ENCODE assay signal across 15 cellular contexts in the genomic region with DNA sequence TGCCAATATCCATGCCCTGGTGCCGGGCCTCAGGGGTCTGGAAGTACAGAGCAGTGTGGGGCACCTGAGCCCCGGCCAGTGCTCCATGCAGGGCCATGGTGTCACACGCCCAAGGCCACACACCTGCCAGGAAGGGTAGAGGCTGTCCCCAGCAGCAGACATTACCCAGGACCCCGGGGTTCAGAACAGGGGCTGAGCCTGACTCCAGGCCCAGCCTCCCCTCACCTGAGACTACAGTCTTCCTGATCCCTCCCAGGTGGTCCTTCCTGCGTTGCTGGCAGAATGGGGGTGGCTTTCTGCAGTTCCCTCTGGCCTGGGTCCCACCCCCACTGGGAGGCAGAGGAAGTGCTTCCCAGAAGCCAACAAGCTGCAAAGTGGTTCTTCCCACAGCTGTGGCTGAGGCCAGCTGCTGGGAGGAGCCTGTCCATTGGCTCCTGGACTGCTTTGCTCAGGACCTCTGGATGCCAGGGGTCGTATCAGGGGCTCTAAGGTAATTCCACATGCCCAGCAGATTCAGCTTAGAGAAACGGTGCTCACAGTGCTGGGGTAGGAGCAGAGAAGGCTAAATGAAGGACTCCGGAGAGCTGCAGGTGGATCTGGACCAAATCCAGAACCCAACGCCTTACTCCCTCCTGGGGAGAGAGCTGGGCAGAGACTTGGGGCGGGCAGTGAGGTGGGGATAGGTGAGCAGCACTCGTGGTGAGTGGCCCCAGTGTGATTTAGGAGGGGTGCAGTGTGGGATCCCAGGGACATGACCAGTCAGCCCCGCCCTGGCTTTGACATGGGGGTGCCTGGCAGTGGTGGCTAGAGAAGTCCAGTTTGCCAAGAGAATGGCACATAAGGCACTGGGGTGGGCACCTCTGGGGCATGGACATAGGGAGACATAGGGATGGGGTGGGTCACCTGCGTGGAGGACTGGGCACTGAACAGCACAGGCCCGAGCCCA. TPM values are rescaled to one million over a fixed set of nuclear protein-coding genes. Genes with fewer than 3 reads are reported as not detected.
A peak's percentile ranks its signal among the peaks of the same experiment; 100 is the strongest.
DNase-seq lines count a peak whose midpoint lies in the region; ATAC-seq and TF ChIP-seq lines count a peak whose summit lies in the region.
"Had no signal": no experiment of that assay in that cellular context is flagged by ENCODE, and none has a peak within 500 bp of the region (broad histone marks: within the 10 kb centered on the region; RNA-seq: fewer than 3 reads in every experiment).

No MANE protein-coding gene starts in this region.

- H3K27me3 Mint-ChIP-seq in endothelial cell (ENCODE audit: unreplicated experiment) (peaks cover 27% of the 10 kb centered on the region), osteocyte (ENCODE audit: unreplicated experiment) (no peaks in the 10 kb centered on the region)
- H3K27me3 Mint-ChIP-seq: progenitor cell of endocrine pancreas had no signal

- no peak overlapping the region for H3K18ac ChIP-seq in IMR-90 (ENCODE audit: low read depth, low read length)

- TF ChIP-seq CTCF in IMR-90 (conservative IDR thresholded peaks at IDR 0.05; ENCODE audit: low read depth, low read length): no peak
- TF ChIP-seq CTCF in endothelial cell (IDR thresholded peaks at IDR 0.05; ENCODE audit: unreplicated experiment): no peak
- TF ChIP-seq CTCF in osteocyte (IDR thresholded peaks at IDR 0.05): no peak

- peak overlapping the region; percentile 33 for H2AK9ac ChIP-seq in IMR-90 (replicated peaks; ENCODE audit: low read depth, low read length, poor library complexity)

- no peaks in the 10 kb centered on the region; the same call in none of the 2 replicates for H4K20me1 ChIP-seq in IMR-90 (ENCODE audit: insufficient read depth, low read length)

- peaks cover 0 to 5% of the 10 kb centered on the region in 2 experiments; a peak in 3 of 4 replicates for H3K79me1 ChIP-seq in IMR-90 (ENCODE audit: low read depth in 1 of 2, low read length in 2 of 2)

- no peak overlapping the region for H3K9ac ChIP-seq in IMR-90 (ENCODE audit: low read depth, low read length)

- no TSS peak for BruUV-seq in IMR-90 (replicated peaks; lab: Mats Ljungman, UMichigan)

- no peak overlapping the region for H2BK20ac ChIP-seq in IMR-90 (ENCODE audit: low read depth, low read length)

- no peak for TF ChIP-seq RAD21 in IMR-90 (IDR thresholded peaks at IDR 0.05; ENCODE audit: low read length)

- peaks cover 4% of the 10 kb centered on the region; the same call in 1 of the 2 replicates for H3K9me1 ChIP-seq in IMR-90 (ENCODE audit: insufficient read depth, low read length)

- H3K4me2 ChIP-seq in IMR-90 (ENCODE audit: low read depth, low read length): no peak overlapping the region

- H3K23ac ChIP-seq in IMR-90 (ENCODE audit: low read depth, low read length): no peak overlapping the region

- H4K5ac ChIP-seq in IMR-90 (ENCODE audit: low read depth, low read length): no peak overlapping the region

- CTCF ChIA-PET in IMR-90 (lab: Yijun Ruan, JAX): interaction anchor here (1.4 kb wide), 1 partner anchor 9 kb away, joined by 3 read pairs; no protein-coding TSS in a partner anchor

- H3K27ac ChIP-seq in IMR-90 (ENCODE audit: insufficient read depth, low read length): no peak overlapping the region
- H3K27ac ChIP-seq: 22Rv1, SJSA1, tibial nerve had no signal

- peaks cover 18% of the 10 kb centered on the region for H3K4me1 Mint-ChIP-seq in endothelial cell (ENCODE audit: unreplicated experiment)
- peaks cover 7% of the 10 kb centered on the region for H3K4me1 Mint-ChIP-seq in osteocyte (ENCODE audit: unreplicated experiment)

- H3K9me3 ChIP-seq in IMR-90 (ENCODE audit: control insufficient read depth, insufficient read depth, low read length): no peaks in the 10 kb centered on the region
- H3K9me3 ChIP-seq: SJSA1, tibial nerve had no signal

- no peak overlapping the region for H4K8ac ChIP-seq in IMR-90 (ENCODE audit: low read depth in 2 of 2, low read length in 2 of 2)

- no peak overlapping the region for H3K14ac ChIP-seq in IMR-90 (replicated peaks; ENCODE audit: low read depth, low read length)

- in situ Hi-C loops in IMR-90 (cut with MboI; ENCODE audit: low sequenced_read_pairs): no loop called here

- H3K27ac Mint-ChIP-seq in endothelial cell (ENCODE audit: unreplicated experiment) (peak overlapping the region; percentile 78), osteocyte (ENCODE audit: unreplicated experiment) (peak overlapping the region; percentile 4)
- H3K27ac Mint-ChIP-seq: progenitor cell of endocrine pancreas had no signal

- no peaks in the 10 kb centered on the region for H3K9me3 Mint-ChIP-seq in endothelial cell (ENCODE audit: unreplicated experiment)
- H3K9me3 Mint-ChIP-seq in osteocyte (ENCODE audit: unreplicated experiment): no peaks in the 10 kb centered on the region

- no peaks in the 10 kb centered on the region for H3K27me3 ChIP-seq in IMR-90 (ENCODE audit: control insufficient read depth, insufficient read depth, low read length)
- H3K27me3 ChIP-seq: SJSA1, tibial nerve had no signal

- H3K36me3 Mint-ChIP-seq in endothelial cell (ENCODE audit: low read depth, unreplicated experiment): peaks cover 32% of the 10 kb centered on the region
- H3K36me3 Mint-ChIP-seq in osteocyte (ENCODE audit: unreplicated experiment): peaks cover 4% of the 10 kb centered on the region

- no peak overlapping the region for H3K4ac ChIP-seq in IMR-90 (ENCODE audit: low read depth, low read length)

- no peak for TF ChIP-seq POLR2A in IMR-90 (IDR thresholded peaks at IDR 0.05; ENCODE audit: low read depth, low read length)
- TF ChIP-seq POLR2A in erythroblast (IDR thresholded peaks at IDR 0.05; ENCODE audit: low read length): no peak

- intact Hi-C loops in IMR-90 (cut with micrococcal nuclease): no loop called here

- H2BK120ac ChIP-seq in IMR-90 (ENCODE audit: low read depth, low read length): no peak overlapping the region

- no peak overlapping the region for H2AK5ac ChIP-seq in IMR-90 (ENCODE audit: low read depth, low read length)

- peak overlapping the region; percentile 17 for H2AFZ ChIP-seq in IMR-90 (replicated peaks; ENCODE audit: low read length, poor library complexity)

- dilution Hi-C loops in IMR-90 (cut with HindIII; ENCODE audit: low sequenced_read_pairs, unreplicated experiment): no loop called here

- H3K4me1 ChIP-seq in IMR-90 (ENCODE audit: control insufficient read depth, insufficient read depth, low read length): no peaks in the 10 kb centered on the region

- H3K4me3 ChIP-seq in IMR-90 (ENCODE audit: insufficient read depth, low read depth, low read length): no peak overlapping the region
- H3K4me3 ChIP-seq: SJSA1, tibial nerve had no signal

- WGBS in IMR-90 (ENCODE audit: extremely low coverage in 2 of 2, insufficient read length in 1 of 2), 2 experiments: 97% methylated on average over 6 of the region's 14 CpGs; no CpG with 5 or more reads in 1 of the 2 experiments

- DNase-seq in DMS53 (lab: John Stamatoyannopoulos, UW) (peak; percentile 32), DMS53 treated with DMSO at 0.1 percent for 48 hours (lab: John Stamatoyannopoulos, UW; ENCODE audit: unreplicated experiment) (no peak), IMR-90 (no peak), endothelial cell (ENCODE audit: low spot score) (peak; percentile 36), osteocyte (ENCODE audit: extremely low spot score, unreplicated experiment) (no peak), erythroblast (lab: John Stamatoyannopoulos, UW) (no peak), midbrain (lab: John Stamatoyannopoulos, UW) (no peak)
- DNase-seq: activated CD4-positive, alpha-beta T cell treated with anti-CD3 and anti-CD28 coated beads for 48 hours; amygdala; NCI-H446 treated with DMSO at 0.1 percent for 48 hours had no signal

- H4K91ac ChIP-seq in IMR-90 (ENCODE audit: insufficient read depth, low read depth, low read length): no peak overlapping the region

- no peak overlapping the region for H2BK5ac ChIP-seq in IMR-90 (ENCODE audit: low read depth, low read length, poor library complexity, severe bottlenecking)

- POLR2A ChIA-PET in IMR-90 (lab: Charles Lee; ENCODE audit: unreplicated experiment): no interaction called here

- peaks cover 50% of the 10 kb centered on the region for H3K36me3 ChIP-seq in IMR-90 (ENCODE audit: control insufficient read depth, insufficient read depth, low read length)

- H3K4me3 Mint-ChIP-seq in endothelial cell (ENCODE audit: unreplicated experiment) (peak overlapping the region; percentile 71), osteocyte (ENCODE audit: unreplicated experiment) (no peak overlapping the region)

- H2BK15ac ChIP-seq in IMR-90 (ENCODE audit: low read depth, low read length): no peak overlapping the region

- ATAC-seq in IMR-90 (ENCODE audit: low read depth): no peak
- ATAC-seq in HG02870 (IDR thresholded peaks at IDR 0.05; ENCODE audit: unreplicated experiment): no peak

- H3K56ac ChIP-seq in IMR-90 (ENCODE audit: extremely low read depth, insufficient read depth, low read length): no peak overlapping the region

TF ChIP-seq in IMR-90, 13 proteins besides CTCF, POLR2A, EP300 and RAD21 (continues in another document):
- no peak for TF ChIP-seq RCOR1 (IDR thresholded peaks at IDR 0.05; ENCODE audit: insufficient replicate concordance, low read length)
- TF ChIP-seq CHD1 (IDR thresholded peaks at IDR 0.05; ENCODE audit: low read depth, low read length): no peak
- no peak for TF ChIP-seq MXI1 (IDR thresholded peaks at IDR 0.05; ENCODE audit: borderline replicate concordance, low read depth, low read length)

RNA-seq across cellular contexts. Expression of a gene that starts 12.6 kb away (rescaled TPM):
- total RNA-seq in IMR-90 (2012; rRNA removed) (25.3 and 30.8 TPM in 2 replicates), endothelial cell (ENCODE audit: unreplicated experiment) (294 TPM), osteocyte (53.0 and 54.2 TPM in 2 replicates)
- 117 and 148 TPM in 2 replicates for polyA plus RNA-seq in IMR-90 (2012; rRNA removed)
- polyA plus RNA-seq in IMR-90 (2012; cell fraction: cytosol; rRNA removed): 31.2 and 68.1 TPM in 2 replicates
- polyA plus RNA-seq in IMR-90 (2012; cell fraction: nucleus; rRNA removed; ENCODE audit: low replicate concordance): 905 and 2,934 TPM in 2 replicates

RNA-seq across cellular contexts. Expression of a gene that starts 21.0 kb away (rescaled TPM):
- total RNA-seq in IMR-90 (2012; rRNA removed) (80.0 and 85.9 TPM in 2 replicates), endothelial cell (ENCODE audit: unreplicated experiment) (144 TPM), osteocyte (134 and 143 TPM in 2 replicates)
- polyA plus RNA-seq in IMR-90 (2012; rRNA removed): 131 and 165 TPM in 2 replicates
- polyA plus RNA-seq in IMR-90 (2012; cell fraction: cytosol; rRNA removed): 305 and 345 TPM in 2 replicates
- 87.1 and 239 TPM in 2 replicates for polyA plus RNA-seq in IMR-90 (2012; cell fraction: nucleus; rRNA removed; ENCODE audit: low replicate concordance)

RNA-seq across cellular contexts. Expression of a gene that starts 41.3 kb away (rescaled TPM):
- total RNA-seq in IMR-90 (2012; rRNA removed): 11.8 and 11.9 TPM in 2 replicates
- polyA plus RNA-seq in IMR-90 (2012; rRNA removed): 22.8 and 28.5 TPM in 2 replicates
- polyA plus RNA-seq in IMR-90 (2012; cell fraction: cytosol; rRNA removed): 18.0 and 34.9 TPM in 2 replicates
- polyA plus RNA-seq in IMR-90 (2012; cell fraction: nucleus; rRNA removed; ENCODE audit: low replicate concordance): 29.6 and 66.4 TPM in 2 replicates
- not detected for total RNA-seq in endothelial cell (ENCODE audit: unreplicated experiment)
- 4.7 and 6.5 TPM in 2 replicates for total RNA-seq in osteocyte
- total RNA-seq: progenitor cell of endocrine pancreas had no signal

RNA-seq across cellular contexts. Expression of a gene that starts 47.6 kb away (rescaled TPM):
- total RNA-seq in IMR-90 (2012; rRNA removed): 10.6 and 10.9 TPM in 2 replicates
- polyA plus RNA-seq in IMR-90 (2012; rRNA removed): 18.8 and 19.2 TPM in 2 replicates
- polyA plus RNA-seq in IMR-90 (2012; cell fraction: cytosol; rRNA removed): 10.1 and 28.4 TPM in 2 replicates
- polyA plus RNA-seq in IMR-90 (2012; cell fraction: nucleus; rRNA removed; ENCODE audit: low replicate concordance): 48.5 and 108 TPM in 2 replicates
- total RNA-seq in endothelial cell (ENCODE audit: unreplicated experiment): 13.1 TPM
- 26.0 and 29.3 TPM in 2 replicates for total RNA-seq in osteocyte

Comparison
In these comparisons a context has a peak if more than half of its experiments do, and no peak if none do; other contexts are left out.
1. DNase-seq: peak in DMS53 (single experiment) and endothelial cell (single experiment); none in DMS53 treated with DMSO at 0.1 percent for 48 hours (single experiment), IMR-90 (single experiment), osteocyte (single experiment), erythroblast (0 of 2) and midbrain (single experiment).